Comparison of ENCODE assay signal across 21 cellular contexts in the genomic region with DNA sequence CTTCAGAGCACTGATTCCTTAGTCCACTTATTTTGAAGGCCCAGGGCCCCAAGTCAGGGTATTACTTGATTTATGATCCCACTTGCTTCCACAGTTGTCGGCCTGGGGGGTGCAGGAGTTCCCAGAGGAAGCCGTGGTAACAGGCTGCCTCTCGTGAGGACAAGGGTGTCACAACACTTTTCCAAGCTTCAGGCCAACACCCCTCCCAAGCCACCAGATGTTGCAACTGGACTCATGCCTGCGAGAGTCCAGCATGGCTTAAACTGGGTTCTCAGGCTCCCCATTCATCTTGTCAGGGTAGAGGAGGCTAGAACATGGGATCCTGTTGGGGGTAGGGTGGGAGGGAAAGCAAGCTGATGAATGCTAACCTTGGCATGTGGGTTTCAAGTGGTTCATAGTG. TPM values are rescaled to one million over a fixed set of nuclear protein-coding genes. Genes with fewer than 3 reads are reported as not detected.
DNase-seq lines count a peak whose midpoint lies in the region; ATAC-seq and TF ChIP-seq lines count a peak whose summit lies in the region.
"Had no signal": no experiment of that assay in that cellular context is flagged by ENCODE, and none has a peak within 500 bp of the region (broad histone marks: within the 10 kb centered on the region; RNA-seq: fewer than 3 reads in every experiment).

No MANE protein-coding gene starts in this region.

- ATAC-seq in gastroesophageal sphincter (peak; percentile 88), lower lobe of right lung (no peak), HG02623 (IDR thresholded peaks at IDR 0.05; ENCODE audit: unreplicated experiment) (no peak)

- no peak for TF ChIP-seq POLR2A in gastroesophageal sphincter (IDR thresholded peaks at IDR 0.05)

- TF ChIP-seq EP300 in gastroesophageal sphincter (IDR thresholded peaks at IDR 0.05) = no peak

- H3K36me3 ChIP-seq in gastroesophageal sphincter = no peaks in the 10 kb centered on the region
- H3K36me3 ChIP-seq in lower lobe of right lung = no peaks in the 10 kb centered on the region
- H3K36me3 ChIP-seq in tibial artery = no peaks in the 10 kb centered on the region

- H3K4me3 ChIP-seq in gastroesophageal sphincter = no peak overlapping the region
- no peak overlapping the region for H3K4me3 ChIP-seq in lower lobe of right lung
- H3K4me3 ChIP-seq in tibial artery = no peak overlapping the region
- H3K4me3 ChIP-seq: testis had no signal

- H3K9me3 ChIP-seq in gastroesophageal sphincter = peaks cover 0 to 7% (median 0%) of the 10 kb centered on the region in 3 donors
- H3K9me3 ChIP-seq in lower lobe of right lung = no peaks in the 10 kb centered on the region
- peaks cover 0 to 6% (median 0%) of the 10 kb centered on the region in 3 donors for H3K9me3 ChIP-seq in tibial artery
- H3K9me3 ChIP-seq: testis had no signal

- 40 to 50% methylated on average over 1 to 2 of the region's 4 CpGs for WGBS in gastroesophageal sphincter (ENCODE audit: low coverage in 1 of 2), 2 donors

- TF ChIP-seq CTCF in gastroesophageal sphincter (IDR thresholded peaks at IDR 0.05) (no peak), lower lobe of right lung (IDR thresholded peaks at IDR 0.05) (no peak), tibial artery (IDR thresholded peaks at IDR 0.05) (no peak)

- no peaks in the 10 kb centered on the region for H3K27me3 ChIP-seq in gastroesophageal sphincter
- no peaks in the 10 kb centered on the region for H3K27me3 ChIP-seq in lower lobe of right lung (ENCODE audit: low read depth)
- H3K27me3 ChIP-seq in tibial artery = no peaks in the 10 kb centered on the region
- H3K27me3 ChIP-seq: testis had no signal

- DNase-seq in HuH-7 (ENCODE audit: low spot score) (peak; percentile 23), lower lobe of right lung (peak; percentile 42), tibial artery (peak; percentile 64 to 69), GM19240 (ENCODE audit: insufficient read length, low spot score) (no peak), NCI-H82 treated with DMSO at 0.1 percent for 48 hours (lab: John Stamatoyannopoulos, UW; ENCODE audit: unreplicated experiment) (no peak), SHP77 treated with DMSO at 0.1 percent for 48 hours (lab: John Stamatoyannopoulos, UW) (no peak)
- DNase-seq: activated B cell treated with CpG ODN at 0.5 μM for 24 hours; activated CD4-positive, alpha-beta T cell treated with anti-CD3 and anti-CD28 coated beads, Interleukin-2, amount 50 U/mL, for 48 hours; activated CD8-positive, alpha-beta memory T cell treated with anti-CD3 and anti-CD28 coated beads, Interleukin-2, amount 50 U/mL, for 48 hours; activated effector memory CD4-positive, alpha-beta T cell treated with Interleukin-2 at 50 U/mL for 16 hours; CD8-positive, alpha-beta memory T cell; cortex of kidney; DMS153; hippocampal formation; NCI-H187; NCI-H69; T1000; testis had no signal

- H3K4me1 ChIP-seq in gastroesophageal sphincter = no peaks in the 10 kb centered on the region
- no peaks in the 10 kb centered on the region for H3K4me1 ChIP-seq in lower lobe of right lung
- H3K4me1 ChIP-seq in tibial artery = no peaks in the 10 kb centered on the region
- H3K4me1 ChIP-seq: testis had no signal

- no peak overlapping the region for H3K27ac ChIP-seq in gastroesophageal sphincter
- no peak overlapping the region for H3K27ac ChIP-seq in lower lobe of right lung
- no peak overlapping the region for H3K27ac ChIP-seq in tibial artery
- H3K27ac ChIP-seq: KMS-11, testis had no signal

- intact Hi-C loops in lower lobe of right lung (cut with DNase I) (no loop called here), tibial artery (cut with DNase I; ENCODE audit: low total_unique reads) (no loop called here)

RNA-seq across cellular contexts. Expression of a gene that starts 56.1 kb away (rescaled TPM):
- 10 to 100 TPM; 11.3 to 81.2 (median 26.6) TPM for total RNA-seq in gastroesophageal sphincter
- total RNA-seq in lower lobe of right lung = 11.5 TPM

Comparison
In these comparisons a context has a peak if more than half of its experiments do, and no peak if none do; other contexts are left out.
1. DNase-seq: peak in HuH-7 (single experiment), lower lobe of right lung (single experiment) and tibial artery (2 of 2); none in GM19240 (single experiment), NCI-H82 treated with DMSO at 0.1 percent for 48 hours (single experiment) and SHP77 treated with DMSO at 0.1 percent for 48 hours (single experiment).